ENCODE assay signal across 25 cellular contexts in genomic region chr16:72837846-72838661, GRCh38.
DNase-seq lines count a peak whose midpoint lies in the region; ATAC-seq and TF ChIP-seq lines count a peak whose summit lies in the region.
"Had no signal": no experiment of that assay in that cellular context is flagged by ENCODE, and none has a peak within 500 bp of the region (broad histone marks: within the 10 kb centered on the region; RNA-seq: fewer than 3 reads in every experiment).

No MANE protein-coding gene starts in this region.

- H3K9me3 ChIP-seq in AG04450 (ENCODE audit: control insufficient read depth, insufficient read depth, low read length) (no peaks in the 10 kb centered on the region), neural progenitor cell (ENCODE audit: low read depth) (no peaks in the 10 kb centered on the region), lower lobe of right lung (no peaks in the 10 kb centered on the region)
- H3K9me3 ChIP-seq: adrenal gland, esophagus muscularis mucosa, mucosa of descending colon, transverse colon had no signal

- TF ChIP-seq CTCF in AG04450 (IDR thresholded peaks at IDR 0.05; ENCODE audit: low read depth, low read length) (0 out of 2 replicates have a peak, but pooled peaks have one; percentile 24), RWPE1 (conservative IDR thresholded peaks at IDR 0.05; ENCODE audit: low read depth) (no peak), neural progenitor cell (IDR thresholded peaks at IDR 0.05) (no peak), lower lobe of right lung (IDR thresholded peaks at IDR 0.05) (no peak)

- H3K4me3 ChIP-seq in AG04450 (ENCODE audit: low read depth, low read length) (no peak overlapping the region), neural progenitor cell (no peak overlapping the region), lower lobe of right lung (no peak overlapping the region)
- H3K4me3 ChIP-seq: adrenal gland, esophagus muscularis mucosa, mucosa of descending colon, transverse colon had no signal

- POLR2A ChIA-PET in AG04450 (lab: Yijun Ruan, JAX) (interaction anchor here (0.6 to 0.8 kb wide), 3 partner anchors 54 to 226 kb away, joined by 3 to 5 read pairs (median 4); partner anchors contain the start of gene ZFHX3), RWPE1 (lab: Yijun Ruan, JAX; ENCODE audit: low non-redundant PET) (no interaction called here)

- no peaks in the 10 kb centered on the region for H3K9me3 Mint-ChIP-seq in neural progenitor cell
- H3K9me3 Mint-ChIP-seq: CD8-positive, alpha-beta memory T cell; stimulated activated naive CD8-positive, alpha-beta T cell treated with anti-CD3 and anti-CD28 coated beads, Interleukin-15, Interleukin-2, amounts not matched to agents 100 ng/mL and 50 ng/mL, for 24 hours had no signal

- intact Hi-C loops in lower lobe of right lung (cut with DNase I): no loop called here

- H3K27me3 ChIP-seq in AG04450 (ENCODE audit: control insufficient read depth, insufficient read depth, low read length) (no peaks in the 10 kb centered on the region), neural progenitor cell (no peaks in the 10 kb centered on the region), lower lobe of right lung (ENCODE audit: low read depth) (no peaks in the 10 kb centered on the region)
- H3K27me3 ChIP-seq: adrenal gland, esophagus muscularis mucosa, transverse colon had no signal

- ATAC-seq in GM18909 (IDR thresholded peaks at IDR 0.05; ENCODE audit: poor library complexity, unreplicated experiment) (no peak), lower lobe of right lung (no peak), HG02759 (IDR thresholded peaks at IDR 0.05; ENCODE audit: unreplicated experiment) (no peak)
- ATAC-seq: HepG2, left colon, mucosa of descending colon, Panc1 had no signal

- H3K4me2 ChIP-seq in neural progenitor cell: no peak overlapping the region

- no peaks in the 10 kb centered on the region for H3F3A ChIP-seq in neural progenitor cell (ENCODE audit: low read depth)

- DNase-seq in AG04450 (ENCODE audit: low read depth, low spot score) (no peak), RWPE1 (ENCODE audit: low spot score) (no peak), fibroblast of peridontal ligament (ENCODE audit: extremely low read depth) (peak; percentile 40), neural progenitor cell (ENCODE audit: low spot score) (peak; percentile 20), lower lobe of right lung (no peak), NCI-H128 (lab: John Stamatoyannopoulos, UW; ENCODE audit: unreplicated experiment) (no peak)
- DNase-seq: activated gamma-delta T cell treated with Interleukin-2 at 50 U/mL for 16 hours; activated T-cell treated with anti-CD3 and anti-CD28 coated beads, Interleukin-2, amount 50 U/mL, for 1 hour; CD8-positive, alpha-beta memory T cell; central memory CD4-positive, alpha-beta T cell; left colon; mucosa of descending colon; NCI-H1417; NCI-H2107; NCI-H524; nucleus accumbens; stimulated activated CD4-positive, alpha-beta T cell treated with anti-CD3 and anti-CD28 coated beads, Interleukin-4, amount 100 ng/mL, for 4 hours; transverse colon had no signal

- H3K4me1 Mint-ChIP-seq in neural progenitor cell: peaks cover 79% of the 10 kb centered on the region

- peak overlapping the region; percentile 92 for H3K27ac Mint-ChIP-seq in neural progenitor cell
- H3K27ac Mint-ChIP-seq: stimulated activated naive CD8-positive, alpha-beta T cell treated with anti-CD3 and anti-CD28 coated beads, Interleukin-15, Interleukin-2, amounts not matched to agents 100 ng/mL and 50 ng/mL, for 24 hours had no signal

- peak overlapping the region; percentile 42 for H3K4me3 Mint-ChIP-seq in neural progenitor cell
- H3K4me3 Mint-ChIP-seq: CD8-positive, alpha-beta memory T cell; stimulated activated naive CD8-positive, alpha-beta T cell treated with anti-CD3 and anti-CD28 coated beads, Interleukin-15, Interleukin-2, amounts not matched to agents 100 ng/mL and 50 ng/mL, for 24 hours had no signal

- H2AFZ ChIP-seq in neural progenitor cell (replicated peaks): no peak overlapping the region

- CTCF ChIA-PET in AG04450 (lab: Charles Lee) (interaction anchor here (1.8 kb wide), 1 partner anchor 10 kb away, joined by 4 read pairs; no protein-coding TSS in a partner anchor), RWPE1 (lab: Yijun Ruan, JAX) (interaction anchor here (0.6 kb wide), 1 partner anchor 335 kb away, joined by 3 read pairs; no protein-coding TSS in a partner anchor)

- H3K27ac ChIP-seq in AG04450 (ENCODE audit: low read depth, low read length) (no peak overlapping the region), RWPE1 (peak overlapping the region; percentile 2; the same call in 1 of the 2 replicates), neural progenitor cell (no peak overlapping the region), lower lobe of right lung (no peak overlapping the region)
- H3K27ac ChIP-seq: adrenal gland, transverse colon had no signal

- H3K36me3 ChIP-seq in neural progenitor cell (no peaks in the 10 kb centered on the region), lower lobe of right lung (no peaks in the 10 kb centered on the region)
- H3K36me3 ChIP-seq: adrenal gland, esophagus muscularis mucosa, transverse colon had no signal

- no peaks in the 10 kb centered on the region for H3K27me3 Mint-ChIP-seq in neural progenitor cell (ENCODE audit: insufficient read depth, low read depth)
- H3K27me3 Mint-ChIP-seq: stimulated activated naive CD8-positive, alpha-beta T cell treated with anti-CD3 and anti-CD28 coated beads, Interleukin-15, Interleukin-2, amounts not matched to agents 100 ng/mL and 50 ng/mL, for 24 hours had no signal

- no peaks in the 10 kb centered on the region for H3K36me3 Mint-ChIP-seq in neural progenitor cell
- H3K36me3 Mint-ChIP-seq: CD8-positive, alpha-beta memory T cell had no signal

- H3K79me2 ChIP-seq in neural progenitor cell (ENCODE audit: low read depth): no peaks in the 10 kb centered on the region

- H3K9ac ChIP-seq in neural progenitor cell: no peak overlapping the region

- H4K20me1 ChIP-seq in neural progenitor cell (ENCODE audit: low read depth): no peaks in the 10 kb centered on the region

- H3K4me1 ChIP-seq in neural progenitor cell (peaks cover 12% of the 10 kb centered on the region), lower lobe of right lung (peaks cover 10% of the 10 kb centered on the region)

Comparison
In these comparisons a context has a peak if more than half of its experiments do, and no peak if none do; other contexts are left out.
1. DNase-seq: peak in fibroblast of peridontal ligament (single experiment) and neural progenitor cell (single experiment); none in AG04450 (single experiment), RWPE1 (single experiment), lower lobe of right lung (single experiment) and NCI-H128 (single experiment).